In the genomic region with DNA sequence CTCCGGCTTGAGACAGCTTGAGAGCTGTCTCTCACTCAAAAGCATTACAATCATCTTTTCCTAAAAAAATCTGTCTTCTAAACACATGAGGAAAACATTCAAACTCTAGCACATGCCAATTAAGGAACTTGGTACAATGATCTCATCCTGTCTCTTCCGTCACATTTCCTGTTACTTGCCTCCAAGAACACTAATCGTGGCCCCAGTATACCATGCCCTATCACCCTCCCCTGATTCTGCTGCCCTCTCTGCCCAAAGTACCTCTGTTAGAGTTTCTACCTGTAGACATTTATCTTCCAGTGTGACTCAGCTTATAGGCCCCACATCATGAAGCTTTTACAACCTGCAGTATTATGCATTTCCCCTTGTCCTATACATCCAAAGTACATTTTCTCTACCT, we compare ENCODE assay signal across 1 cellular context.
TF ChIP-seq lines count a peak whose summit lies in the region.

No MANE protein-coding gene starts in this region.

TF ChIP-seq in IMR-90, 13 proteins besides CTCF, POLR2A, EP300 and RAD21 (continued from another document):
- TF ChIP-seq CEBPB (IDR thresholded peaks at IDR 0.05; ENCODE audit: low read depth, low read length) (no peak), CHD1 (IDR thresholded peaks at IDR 0.05; ENCODE audit: low read depth, low read length) (no peak), RCOR1 (IDR thresholded peaks at IDR 0.05; ENCODE audit: insufficient replicate concordance, low read length) (no peak), FOS (IDR thresholded peaks at IDR 0.05; ENCODE audit: low read depth, low read length) (no peak)
TF ChIP-seq in IMR-90: peak in this region for 0.
